In the genomic region with DNA sequence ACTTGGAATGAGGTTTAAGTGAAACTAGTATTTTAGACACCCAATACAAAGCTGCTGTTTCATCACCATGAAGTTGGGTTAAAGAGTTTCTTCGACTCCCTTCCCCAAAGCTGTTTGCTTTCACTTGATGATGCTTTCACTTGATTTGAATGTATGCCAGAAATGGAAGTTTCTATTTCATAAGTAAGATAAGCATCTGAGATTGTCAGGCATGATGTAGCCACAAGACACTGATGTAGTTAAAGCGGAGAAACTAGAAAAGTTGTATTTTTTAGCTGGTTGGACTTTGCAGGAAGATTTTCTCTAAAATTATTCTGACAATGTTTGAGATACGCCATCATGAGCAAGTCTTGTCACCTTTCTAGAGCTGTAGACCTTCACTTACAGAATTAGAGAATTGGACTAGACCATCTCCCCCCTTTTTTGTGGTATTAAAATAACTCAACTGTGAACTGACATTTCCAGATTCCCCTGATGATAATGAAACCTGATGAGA, we compare ENCODE assay signal across 10 cellular contexts. TPM values are rescaled to one million over a fixed set of nuclear protein-coding genes. Genes with fewer than 3 reads are reported as not detected.
A peak's percentile ranks its signal among the peaks of the same experiment; 100 is the strongest.
DNase-seq lines count a peak whose midpoint lies in the region; ATAC-seq and TF ChIP-seq lines count a peak whose summit lies in the region.
"Had no signal": no experiment of that assay in that cellular context is flagged by ENCODE, and none has a peak within 500 bp of the region (broad histone marks: within the 10 kb centered on the region; RNA-seq: fewer than 3 reads in every experiment).

No MANE protein-coding gene starts in this region.

- POLR2A ChIA-PET in activated B cell treated with CpG ODN at 0.5 μM for 24 hours (lab: Charles Lee), result no interaction called here

- CTCF ChIA-PET in activated B cell treated with CpG ODN at 0.5 μM for 24 hours (lab: Charles Lee), result interaction anchor here (1.4 to 1.5 kb wide), 2 partner anchors 7 to 141 kb away, joined by 3 to 4 read pairs; no protein-coding TSS in a partner anchor

- TF ChIP-seq CTCF in activated B cell treated with CpG ODN at 0.5 μM for 24 hours (IDR thresholded peaks at IDR 0.05) (no peak), nephron progenitor cell (IDR thresholded peaks at IDR 0.05) (no peak)

- H3K9me3 Mint-ChIP-seq in activated B cell treated with CpG ODN at 0.5 μM for 24 hours (no peaks in the 10 kb centered on the region), nephron progenitor cell (no peaks in the 10 kb centered on the region)

- ATAC-seq in GM19025 (IDR thresholded peaks at IDR 0.05; ENCODE audit: low read depth, unreplicated experiment) (peak; percentile 82), HG02943 (IDR thresholded peaks at IDR 0.05; ENCODE audit: low read depth, unreplicated experiment) (peak; percentile 86), activated B cell treated with CpG ODN at 0.5 μM for 24 hours (ENCODE audit: low read depth) (peak; percentile 28)

- H3K4me3 Mint-ChIP-seq in activated B cell treated with CpG ODN at 0.5 μM for 24 hours, result peak overlapping the region; percentile 6
- no peak overlapping the region for H3K4me3 Mint-ChIP-seq in nephron progenitor cell

- H3K4me1 Mint-ChIP-seq in activated B cell treated with CpG ODN at 0.5 μM for 24 hours, result peaks cover 21% of the 10 kb centered on the region
- H3K4me1 Mint-ChIP-seq in nephron progenitor cell, result no peaks in the 10 kb centered on the region

- intact Hi-C loops in activated B cell treated with CpG ODN at 0.5 μM for 24 hours (cut with micrococcal nuclease) (no loop called here), posterior vena cava (cut with DNase I) (no loop called here)

- H3K27ac Mint-ChIP-seq in activated B cell treated with CpG ODN at 0.5 μM for 24 hours (peak overlapping the region; percentile 62), nephron progenitor cell (no peak overlapping the region)

- H3K27me3 Mint-ChIP-seq in activated B cell treated with CpG ODN at 0.5 μM for 24 hours, result peaks cover 6% of the 10 kb centered on the region
- H3K27me3 Mint-ChIP-seq in nephron progenitor cell (ENCODE audit: low read depth, poor library complexity), result no peaks in the 10 kb centered on the region

- H3K36me3 Mint-ChIP-seq in activated B cell treated with CpG ODN at 0.5 μM for 24 hours (ENCODE audit: low read depth), result no peaks in the 10 kb centered on the region
- H3K36me3 Mint-ChIP-seq in nephron progenitor cell (ENCODE audit: low read depth), result no peaks in the 10 kb centered on the region

- DNase-seq in CD1c-positive myeloid dendritic cell (ENCODE audit: extremely low spot score) (peak; percentile 27), activated B cell treated with CpG ODN at 0.5 μM for 24 hours (no peak), nephron progenitor cell (no peak), NCI-H1417 (lab: John Stamatoyannopoulos, UW) (no peak), posterior vena cava (ENCODE audit: low spot score) (no peak), GF-D8 (lab: John Stamatoyannopoulos, UW) (no peak)
- DNase-seq: COR-L47, SHP77 had no signal

RNA-seq across cellular contexts. Expression of gene MOCS2, which starts 20.0 kb away (rescaled TPM):
- total RNA-seq in activated B cell treated with CpG ODN at 0.5 μM for 24 hours, result 16.8 and 17.0 TPM in 2 replicates
- 10 to 100 TPM; 50.1 to 55.2 TPM for total RNA-seq in posterior vena cava

Comparison
In these comparisons a context has a peak if more than half of its experiments do, and no peak if none do; other contexts are left out.
1. ATAC-seq: peak in every context shown above with its lines; median percentile 86 in HG02943; 82 in GM19025; 28 in activated B cell treated with CpG ODN at 0.5 μM for 24 hours.